ENCODE assay signal across 11 cellular contexts in genomic region chr19:46574533-46574932, GRCh38. TPM values are rescaled to one million over a fixed set of nuclear protein-coding genes. Genes with fewer than 3 reads are reported as not detected.
A peak's percentile ranks its signal among the peaks of the same experiment; 100 is the strongest.
DNase-seq lines count a peak whose midpoint lies in the region; ATAC-seq and TF ChIP-seq lines count a peak whose summit lies in the region.
"Had no signal": no experiment of that assay in that cellular context is flagged by ENCODE, and none has a peak within 500 bp of the region (broad histone marks: within the 10 kb centered on the region; RNA-seq: fewer than 3 reads in every experiment).

No MANE protein-coding gene starts in this region.

- H3K36me3 Mint-ChIP-seq in T-helper 17 cell (ENCODE audit: low read depth) = peaks cover 3% of the 10 kb centered on the region
- no peaks in the 10 kb centered on the region for H3K36me3 Mint-ChIP-seq in activated naive CD4-positive, alpha-beta T cell treated with anti-CD3 and anti-CD28 coated beads, Interleukin-2, amount 50 U/mL, for 24 hours
- no peaks in the 10 kb centered on the region for H3K36me3 Mint-ChIP-seq in progenitor cell of endocrine pancreas (ENCODE audit: insufficient read depth)
- H3K36me3 Mint-ChIP-seq in MCF 10A (ENCODE audit: insufficient read depth, unreplicated experiment) = no peaks in the 10 kb centered on the region

- POLR2A ChIA-PET in MCF 10A (lab: Yijun Ruan, JAX) = interaction anchor here (0.6 to 1.0 kb wide), 2 partner anchors 9 to 23 kb away, joined by 3 to 4 read pairs; no protein-coding TSS in a partner anchor

- peak overlapping the region; percentile 72 for H3K27ac Mint-ChIP-seq in T-helper 17 cell
- H3K27ac Mint-ChIP-seq in activated naive CD4-positive, alpha-beta T cell treated with anti-CD3 and anti-CD28 coated beads, Interleukin-2, amount 50 U/mL, for 24 hours = no peak overlapping the region
- H3K27ac Mint-ChIP-seq in progenitor cell of endocrine pancreas = peak overlapping the region; percentile 35
- H3K27ac Mint-ChIP-seq in MCF 10A (ENCODE audit: low read depth, unreplicated experiment) = no peak overlapping the region

- H3K4me1 ChIP-seq in stomach = no peaks in the 10 kb centered on the region
- H3K4me1 ChIP-seq: vagina had no signal

- H3K4me3 ChIP-seq in stomach = no peak overlapping the region
- H3K4me3 ChIP-seq: vagina had no signal

- H3K36me3 ChIP-seq in stomach = no peaks in the 10 kb centered on the region
- H3K36me3 ChIP-seq: vagina had no signal

- CTCF ChIA-PET in MCF 10A (lab: Yijun Ruan, JAX) = interaction anchor here (0.6 kb wide), 2 partner anchors 25 to 496 kb away, joined by 3 read pairs; no protein-coding TSS in a partner anchor

- no peak for TF ChIP-seq CTCF in progenitor cell of endocrine pancreas (IDR thresholded peaks at IDR 0.05; ENCODE audit: unreplicated experiment)
- TF ChIP-seq CTCF in stomach (IDR thresholded peaks at IDR 0.05) = no peak
- TF ChIP-seq CTCF in MCF 10A (IDR thresholded peaks at IDR 0.05; ENCODE audit: unreplicated experiment) = no peak

- H3K27me3 ChIP-seq in stomach = no peaks in the 10 kb centered on the region
- H3K27me3 ChIP-seq: vagina had no signal

- peak overlapping the region; percentile 44 for H3K4me3 Mint-ChIP-seq in T-helper 17 cell
- H3K4me3 Mint-ChIP-seq in activated naive CD4-positive, alpha-beta T cell treated with anti-CD3 and anti-CD28 coated beads, Interleukin-2, amount 50 U/mL, for 24 hours = peak overlapping the region; percentile 31
- H3K4me3 Mint-ChIP-seq in progenitor cell of endocrine pancreas (ENCODE audit: low read depth) = no peak overlapping the region
- no peak overlapping the region for H3K4me3 Mint-ChIP-seq in MCF 10A (ENCODE audit: unreplicated experiment)

- intact Hi-C loops in stomach (cut with DNase I; ENCODE audit: low total_unique reads) = no loop called here
- intact Hi-C loops in MCF 10A (cut with micrococcal nuclease) = no loop called here

- no peaks in the 10 kb centered on the region for H3K9me3 ChIP-seq in T-helper 17 cell (ENCODE audit: control insufficient read depth, low read length, poor library complexity, severe bottlenecking)
- H3K9me3 ChIP-seq in stomach = no peaks in the 10 kb centered on the region
- H3K9me3 ChIP-seq: vagina had no signal

- 36 to 63% (median 48%) methylated on average over 11 of the region's 11 CpGs for WGBS in stomach, 5 donors

- peaks cover 19% of the 10 kb centered on the region for H3K4me1 Mint-ChIP-seq in T-helper 17 cell
- H3K4me1 Mint-ChIP-seq in activated naive CD4-positive, alpha-beta T cell treated with anti-CD3 and anti-CD28 coated beads, Interleukin-2, amount 50 U/mL, for 24 hours = peaks cover 37% of the 10 kb centered on the region
- H3K4me1 Mint-ChIP-seq in progenitor cell of endocrine pancreas (ENCODE audit: low read depth) = peaks cover 12% of the 10 kb centered on the region
- H3K4me1 Mint-ChIP-seq in MCF 10A (ENCODE audit: insufficient read depth, unreplicated experiment) = peaks cover 7% of the 10 kb centered on the region

- H3K9me3 Mint-ChIP-seq in activated naive CD4-positive, alpha-beta T cell treated with anti-CD3 and anti-CD28 coated beads, Interleukin-2, amount 50 U/mL, for 24 hours = no peaks in the 10 kb centered on the region
- H3K9me3 Mint-ChIP-seq in progenitor cell of endocrine pancreas (ENCODE audit: low read depth) (no peaks in the 10 kb centered on the region), MCF 10A (ENCODE audit: unreplicated experiment) (no peaks in the 10 kb centered on the region)

- no peak for TF ChIP-seq EP300 in stomach (IDR thresholded peaks at IDR 0.05)

- ATAC-seq in T-helper 17 cell = peak; percentile 92

- DNase-seq in Ammon's horn (ENCODE audit: low spot score) (peak; percentile 27), T-helper 17 cell (no peak), progenitor cell of endocrine pancreas (ENCODE audit: low spot score, unreplicated experiment) (no peak), NCI-H748 treated with DMSO at 0.1 percent for 48 hours (lab: John Stamatoyannopoulos, UW) (no peak), stomach (no peak), MCF 10A (ENCODE audit: unreplicated experiment) (no peak), CD1c-positive myeloid dendritic cell (ENCODE audit: extremely low spot score) (no peak)
- DNase-seq: NCI-H1092 treated with DMSO at 0.1 percent for 48 hours, small intestine had no signal

- TF ChIP-seq POLR2A in stomach (IDR thresholded peaks at IDR 0.05) = no peak

- BruUV-seq in MCF 10A (replicated peaks; lab: Mats Ljungman, UMichigan) = no TSS peak

- H3K27ac ChIP-seq in stomach = no peak overlapping the region
- H3K27ac ChIP-seq: vagina had no signal

- H3K27me3 Mint-ChIP-seq in T-helper 17 cell (no peaks in the 10 kb centered on the region), progenitor cell of endocrine pancreas (peaks cover 5% of the 10 kb centered on the region), MCF 10A (ENCODE audit: insufficient read depth, unreplicated experiment) (no peaks in the 10 kb centered on the region)
- H3K27me3 Mint-ChIP-seq in activated naive CD4-positive, alpha-beta T cell treated with anti-CD3 and anti-CD28 coated beads, Interleukin-2, amount 50 U/mL, for 24 hours = peaks cover 3% of the 10 kb centered on the region

RNA-seq across cellular contexts. Expression of gene CALM3, which starts 26.6 kb away (rescaled TPM):
- 100 to 1,000 TPM; 160 to 236 TPM for total RNA-seq in T-helper 17 cell
- total RNA-seq in progenitor cell of endocrine pancreas = 387 and 399 TPM in 2 replicates
- 100 to 1,000 TPM in 4 of 5 donors, 10 to 100 TPM in 1; 94.7 to 147 (median 106) TPM for total RNA-seq in stomach
- 100 to 1,000 TPM in 2 of 3 donors, 10 to 100 TPM in 1; 84.2 to 203 (median 174) TPM for polyA plus RNA-seq in stomach
- total RNA-seq in MCF 10A (2022) = 103 and 120 TPM in 2 replicates

RNA-seq across cellular contexts. Expression of gene PTGIR, which starts 50.4 kb away (rescaled TPM):
- total RNA-seq in T-helper 17 cell = 10 to 100 TPM in 1 of 2 donors, under 1 TPM in 1; 0.70 to 12.5 TPM
- total RNA-seq in progenitor cell of endocrine pancreas = not detected in 2 replicates
- total RNA-seq in stomach = 1 to 10 TPM in 3 of 5 donors, not detected in 2; 1.8 to 6.7 (median 5.8) TPM
- 1 to 10 TPM; 1.6 to 1.7 (median 1.6) TPM for polyA plus RNA-seq in stomach
- total RNA-seq in MCF 10A (2022) = not detected in 2 replicates

Comparison
In these comparisons a context has a peak if more than half of its experiments do, and no peak if none do; other contexts are left out.
1. H3K27ac Mint-ChIP-seq: peak in T-helper 17 cell (single experiment) and progenitor cell of endocrine pancreas (single experiment); none in activated naive CD4-positive, alpha-beta T cell treated with anti-CD3 and anti-CD28 coated beads, Interleukin-2, amount 50 U/mL, for 24 hours (single experiment) and MCF 10A (single experiment).
2. H3K4me3 Mint-ChIP-seq: peak in T-helper 17 cell (single experiment) and activated naive CD4-positive, alpha-beta T cell treated with anti-CD3 and anti-CD28 coated beads, Interleukin-2, amount 50 U/mL, for 24 hours (single experiment); none in progenitor cell of endocrine pancreas (single experiment) and MCF 10A (single experiment).